20 cellular contexts compared by ENCODE assay signal in the genomic region with DNA sequence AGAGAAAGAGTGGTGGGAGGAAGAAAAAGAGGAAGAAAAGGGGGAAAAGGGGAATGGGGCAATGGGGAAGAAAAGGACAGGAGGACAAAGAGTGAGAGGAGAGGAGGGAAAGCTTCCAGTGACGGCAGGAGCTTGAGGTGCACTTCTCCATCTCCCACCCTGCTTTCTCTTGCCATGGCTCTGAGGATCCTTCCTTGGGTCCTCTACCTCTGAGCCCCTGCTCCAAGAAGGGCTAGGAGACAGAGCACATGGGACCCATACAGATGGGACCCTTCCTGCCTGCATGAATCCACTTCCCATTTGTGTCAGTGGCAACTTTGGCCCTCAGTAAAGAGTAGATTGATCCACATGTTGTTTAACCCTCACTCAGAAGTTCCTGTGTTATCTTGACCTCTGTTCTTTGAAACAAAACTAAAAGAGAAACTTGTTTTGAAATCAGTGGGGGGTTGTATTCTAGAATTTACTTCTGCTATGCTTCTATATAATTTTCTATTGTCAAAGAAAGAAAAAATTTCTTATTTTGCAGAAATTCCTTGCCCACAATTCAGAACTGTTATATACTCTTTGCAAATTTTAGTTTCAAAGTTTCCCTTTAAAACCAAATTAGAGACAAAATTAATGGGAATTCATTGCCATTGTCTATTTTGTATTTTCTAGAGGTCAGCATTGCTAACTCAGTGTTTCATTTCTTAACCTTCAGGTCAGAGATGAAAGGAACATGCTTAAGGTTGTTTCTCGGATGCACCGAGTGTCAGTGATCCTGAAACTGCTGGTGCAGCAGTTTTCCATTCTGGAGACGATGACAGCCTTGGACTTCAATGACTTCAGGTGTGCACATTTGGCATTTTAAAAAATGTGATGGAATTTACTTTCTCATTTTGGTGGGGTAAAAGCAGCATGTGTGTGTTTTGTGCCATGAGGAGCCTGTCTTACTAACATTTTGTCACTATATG. TPM values are rescaled to one million over a fixed set of nuclear protein-coding genes. Genes with fewer than 3 reads are reported as not detected.
DNase-seq lines count a peak whose midpoint lies in the region; ATAC-seq, FAIRE-seq and TF ChIP-seq lines count a peak whose summit lies in the region.
"Had no signal": no experiment of that assay in that cellular context is flagged by ENCODE, and none has a peak within 500 bp of the region (broad histone marks: within the 10 kb centered on the region; RNA-seq: fewer than 3 reads in every experiment).

No MANE protein-coding gene starts in this region.

- no peak for FAIRE-seq in A549 (lab: Jason Lieb, UNC)

- H3K27ac ChIP-seq in A549 (no peak overlapping the region), Karpas-422 (ENCODE audit: low read length) (no peak overlapping the region)
- H3K27ac ChIP-seq: foreskin keratinocyte, suprapubic skin had no signal

- H3K27me3 ChIP-seq in Karpas-422 (ENCODE audit: low read length): no peaks in the 10 kb centered on the region
- H3K27me3 ChIP-seq: foreskin keratinocyte, spleen, suprapubic skin had no signal

- no peak overlapping the region; the same call in 1 of the 2 replicates for H2AFZ ChIP-seq in Karpas-422 (ENCODE audit: low read length)

- no peak for TF ChIP-seq POLR2A in A549 (IDR thresholded peaks at IDR 0.05; ENCODE audit: low read length)

- H3K9ac ChIP-seq in Karpas-422 (ENCODE audit: low read length): no peak overlapping the region

- no peaks in the 10 kb centered on the region for H3K9me2 ChIP-seq in Karpas-422 (replicated peaks; ENCODE audit: insufficient read depth, low read length)

- 83% methylated on average over 4 of the region's 4 CpGs for WGBS in A549 (ENCODE audit: missing lambda C conversion rate)

- no peaks in the 10 kb centered on the region for H3K36me3 ChIP-seq in Karpas-422 (ENCODE audit: insufficient read depth, low read length)
- H3K36me3 ChIP-seq: spleen, suprapubic skin had no signal

- H3K4me2 ChIP-seq in A549 (no peak overlapping the region), Karpas-422 (ENCODE audit: low read depth, low read length, poor library complexity, severe bottlenecking) (peak overlapping the region; percentile 18)

- H3K9me3 ChIP-seq in A549 (no peaks in the 10 kb centered on the region), Karpas-422 (ENCODE audit: low read length) (no peaks in the 10 kb centered on the region)
- H3K9me3 ChIP-seq: spleen, suprapubic skin had no signal

- POLR2A ChIA-PET in A549 (lab: Yijun Ruan, JAX): no interaction called here

- H3K4me3 ChIP-seq in A549 (no peak overlapping the region), Karpas-422 (ENCODE audit: low read length) (no peak overlapping the region)
- H3K4me3 ChIP-seq: spleen, suprapubic skin had no signal

- CTCF ChIA-PET in A549 (lab: Yijun Ruan, JAX): no interaction called here

- no peak for TF ChIP-seq RAD21 in A549 (conservative IDR thresholded peaks at IDR 0.05 in 1 of 2, IDR thresholded peaks at IDR 0.05 in 1 of 2)

- ATAC-seq in A549: no peak
- peak; percentile 87 for ATAC-seq in GM19395 (IDR thresholded peaks at IDR 0.05; ENCODE audit: unreplicated experiment)
- peak; percentile 80 for ATAC-seq in HG02798 (IDR thresholded peaks at IDR 0.05; ENCODE audit: poor library complexity, unreplicated experiment)
- ATAC-seq in omental fat pad (ENCODE audit: low FRiP score): no peak
- ATAC-seq: foreskin keratinocyte, HCT116 had no signal

- DNase-seq in A549 (ENCODE audit: low read depth in 1 of 2, low spot score in 1 of 2): no peak
- DNase-seq in Karpas-422: no peak
- DNase-seq in posterior vena cava (ENCODE audit: low spot score): no peak
- no peak for DNase-seq in NCI-H524 (lab: John Stamatoyannopoulos, UW)
- DNase-seq in omental fat pad (ENCODE audit: low spot score): no peak
- no peak for DNase-seq in HUDEP-2 (lab: John Stamatoyannopoulos, UW; ENCODE audit: unreplicated experiment in 76 of 76)
- DNase-seq: activated naive CD4-positive, alpha-beta T cell treated with anti-CD3 and anti-CD28 coated beads, Interleukin-2, amount 10 ng/mL, durations not matched to agents 7 days and 5 days; caudate nucleus; foreskin keratinocyte; midbrain; NCI-H187; NCI-H82; nucleus accumbens; SHP77; spleen had no signal

- intact Hi-C loops in posterior vena cava (cut with DNase I): no loop called here

- TF ChIP-seq EP300 in A549 (IDR thresholded peaks at IDR 0.05): no peak

- TF ChIP-seq CTCF in A549 (IDR thresholded peaks at IDR 0.05) (no peak), omental fat pad (IDR thresholded peaks at IDR 0.05) (no peak)

- no peaks in the 10 kb centered on the region for H4K20me1 ChIP-seq in Karpas-422 (ENCODE audit: insufficient read depth, low read depth, low read length)

- H3K4me1 ChIP-seq in A549 (0 out of 3 replicates have a peak, but pooled peaks cover 4% of the 10 kb centered on the region), Karpas-422 (ENCODE audit: low read length) (peaks cover 12% of the 10 kb centered on the region)
- H3K4me1 ChIP-seq: foreskin keratinocyte, spleen, suprapubic skin had no signal

- no peaks in the 10 kb centered on the region for H3K79me2 ChIP-seq in Karpas-422 (ENCODE audit: low read length)

TF ChIP-seq in A549, 52 proteins besides CTCF, POLR2A, EP300 and RAD21:
- TF ChIP-seq GATA3 (IDR thresholded peaks at IDR 0.05; ENCODE audit: borderline replicate concordance) (no peak), MAFK (IDR thresholded peaks at IDR 0.05; ENCODE audit: partially characterized antibody) (peak; percentile 59), JUNB (IDR thresholded peaks at IDR 0.05) (no peak), KDM5A (IDR thresholded peaks at IDR 0.05) (no peak)
TF ChIP-seq in A549: peak in this region for 1.

RNA-seq across cellular contexts. Expression of gene TDO2, which starts 5.0 kb away (rescaled TPM):
- polyA plus RNA-seq in A549 (2011; rRNA removed) (2.9 and 4.0 TPM in 2 replicates), A549 (2017; fragmentation: RNase III; extraction: RNeasy Plus Mini Kit Qiagen cat#74134 plus additional on column Dnase treatment) (2.0 to 2.6 TPM (median 2.6 TPM) in 3 replicates)
- 0.39 and 0.44 TPM in 2 replicates for polyA plus RNA-seq in A549 (2012; cell fraction: cytosol; rRNA removed)
- 0.13 and 0.59 TPM in 2 replicates for polyA plus RNA-seq in A549 (2012; cell fraction: nucleus; rRNA removed)
- 1.2 and 1.9 TPM in 2 replicates for polyA minus RNA-seq in A549 (2011; rRNA and poly(A)+ RNA removed)
- total RNA-seq in Karpas-422 (2014; rRNA removed; shearing (Covaris generic); ENCODE audit: low replicate concordance): 2.0 TPM in 1 of 2 replicates, not detected in the other
- total RNA-seq in posterior vena cava (under 1 TPM in 1 of 2 donors, not detected in 1; 0.37 TPM), omental fat pad (under 1 TPM in 1 of 4 donors, not detected in 3; 0.36 TPM)
- total RNA-seq: foreskin keratinocyte had no signal
- polyA plus RNA-seq: foreskin keratinocyte had no signal

RNA-seq across cellular contexts. Expression of gene ASIC5, which starts 42.4 kb away (rescaled TPM):
- not detected in 2 replicates for polyA plus RNA-seq in A549 (2011; rRNA removed)
- polyA plus RNA-seq in A549 (2012; cell fraction: cytosol; rRNA removed): not detected in 2 replicates
- polyA plus RNA-seq in A549 (2012; cell fraction: nucleus; rRNA removed): not detected in 2 replicates
- not detected in 3 replicates for polyA plus RNA-seq in A549 (2017; fragmentation: RNase III; extraction: RNeasy Plus Mini Kit Qiagen cat#74134 plus additional on column Dnase treatment)
- polyA minus RNA-seq in A549 (2011; rRNA and poly(A)+ RNA removed): not detected in 2 replicates
- total RNA-seq in Karpas-422 (2014; rRNA removed; shearing (Covaris generic); ENCODE audit: low replicate concordance): not detected in 2 replicates
- total RNA-seq in posterior vena cava: not detected
- total RNA-seq in omental fat pad: not detected
- total RNA-seq: foreskin keratinocyte, G401, spleen, suprapubic skin had no signal
- polyA plus RNA-seq: foreskin keratinocyte, spleen had no signal

RNA-seq across cellular contexts. Expression of gene CTSO, which starts 45.2 kb away (rescaled TPM):
- polyA plus RNA-seq in A549 (2011; rRNA removed) (1.7 and 2.0 TPM in 2 replicates), A549 (2017; fragmentation: RNase III; extraction: RNeasy Plus Mini Kit Qiagen cat#74134 plus additional on column Dnase treatment) (0.72 to 0.81 TPM (median 0.78 TPM) in 3 replicates)
- polyA plus RNA-seq in A549 (2012; cell fraction: cytosol; rRNA removed): 0.11 and 0.12 TPM in 2 replicates
- 0.06 and 0.12 TPM in 2 replicates for polyA plus RNA-seq in A549 (2012; cell fraction: nucleus; rRNA removed)
- polyA minus RNA-seq in A549 (2011; rRNA and poly(A)+ RNA removed): 0.19 and 0.37 TPM in 2 replicates
- total RNA-seq in Karpas-422 (2014; rRNA removed; shearing (Covaris generic); ENCODE audit: low replicate concordance): 8.0 and 18.9 TPM in 2 replicates
- total RNA-seq in posterior vena cava (10 to 100 TPM; 15.0 to 23.8 TPM), omental fat pad (10 to 100 TPM; 15.3 to 47.1 (median 20.9) TPM)

Comparison
In these comparisons a context has a peak if more than half of its experiments do, and no peak if none do; other contexts are left out.
1. ATAC-seq: peak in GM19395 (single experiment) and HG02798 (single experiment); none in A549 (0 of 2) and omental fat pad (single experiment).